In the genomic region with DNA sequence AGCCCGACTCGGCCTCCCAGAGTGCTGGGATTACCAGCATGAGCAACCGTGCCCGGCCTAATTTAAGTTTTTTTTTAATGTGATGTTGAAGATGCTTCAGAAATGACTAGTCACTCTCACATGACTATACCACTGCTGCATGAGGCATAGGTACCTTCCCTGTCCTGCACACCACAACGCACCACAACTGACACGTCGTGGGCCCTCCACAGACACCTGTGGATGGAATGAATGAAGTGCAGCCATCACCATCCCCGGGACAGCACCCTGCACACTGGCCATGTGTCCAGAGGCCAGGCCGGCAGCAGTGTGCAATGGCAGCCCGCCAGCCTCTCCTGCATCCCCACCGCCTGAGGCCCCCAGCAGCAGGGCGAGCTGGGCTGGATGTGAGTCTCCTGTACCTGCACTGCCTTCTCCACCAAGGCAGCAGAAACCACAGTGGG, we compare ENCODE assay signal across 9 cellular contexts. TPM values are rescaled to one million over a fixed set of nuclear protein-coding genes. Genes with fewer than 3 reads are reported as not detected.
DNase-seq lines count a peak whose midpoint lies in the region; ATAC-seq and TF ChIP-seq lines count a peak whose summit lies in the region.
"Had no signal": no experiment of that assay in that cellular context is flagged by ENCODE, and none has a peak within 500 bp of the region (broad histone marks: within the 10 kb centered on the region; RNA-seq: fewer than 3 reads in every experiment).

No MANE protein-coding gene starts in this region.

- H3K4me3 ChIP-seq in PC-9, result no peak overlapping the region

- no peak for DNase-seq in foreskin keratinocyte
- no peak for DNase-seq in PC-9
- no peak for DNase-seq in COLO829 (ENCODE audit: low spot score)
- no peak for DNase-seq in T1000 (lab: John Stamatoyannopoulos, UW)
- no peak for DNase-seq in cardiac septum (ENCODE audit: low spot score)

- no peak overlapping the region for H2AFZ ChIP-seq in PC-9

- H3K27me3 ChIP-seq in foreskin keratinocyte, result no peaks in the 10 kb centered on the region
- no peaks in the 10 kb centered on the region for H3K27me3 ChIP-seq in PC-9 (ENCODE audit: insufficient read depth, low read depth)

- TF ChIP-seq POLR2A in GM18505 (IDR thresholded peaks at IDR 0.05; ENCODE audit: borderline replicate concordance, extremely low read depth, insufficient read depth, insufficient read length), result peak; percentile 34

- POLR2A ChIA-PET in PC-9 (lab: Charles Lee; ENCODE audit: unreplicated experiment), result no interaction called here

- TF ChIP-seq CTCF in foreskin keratinocyte (conservative IDR thresholded peaks at IDR 0.05) (no peak), PC-9 (conservative IDR thresholded peaks at IDR 0.05) (no peak)

- no peak overlapping the region for H3K4me2 ChIP-seq in PC-9

- peaks cover 11% of the 10 kb centered on the region for H3K79me2 ChIP-seq in PC-9 (ENCODE audit: low read depth)

- H4K20me1 ChIP-seq in PC-9 (ENCODE audit: insufficient read depth), result peaks cover 34% of the 10 kb centered on the region

- H3K9me3 ChIP-seq in PC-9 (ENCODE audit: insufficient read depth, low read depth), result no peaks in the 10 kb centered on the region

- H3K27ac ChIP-seq in foreskin keratinocyte (no peak overlapping the region), PC-9 (no peak overlapping the region)

- CTCF ChIA-PET in PC-9 (lab: Charles Lee), result no interaction called here

- intact Hi-C loops in PC-9 (cut with micrococcal nuclease; ENCODE audit: unreplicated experiment) (no loop called here), cardiac septum (cut with DNase I) (no loop called here)

- peaks cover 7% of the 10 kb centered on the region; the same call in 1 of the 2 replicates for H3F3A ChIP-seq in PC-9 (ENCODE audit: insufficient read depth, low read depth)

- H3K4me1 ChIP-seq in foreskin keratinocyte (peaks cover 5% of the 10 kb centered on the region), PC-9 (replicated peaks; ENCODE audit: insufficient read depth) (no peaks in the 10 kb centered on the region)

- ATAC-seq in GM18505 (IDR thresholded peaks at IDR 0.05; ENCODE audit: unreplicated experiment) (peak; percentile 78), GM21526 (IDR thresholded peaks at IDR 0.05; ENCODE audit: low FRiP score, unreplicated experiment) (peak; percentile 61), HG03442 (IDR thresholded peaks at IDR 0.05; ENCODE audit: unreplicated experiment) (peak; percentile 76), foreskin keratinocyte (peak; percentile 44)
- ATAC-seq: left lobe of liver had no signal

- H3K9me2 ChIP-seq in PC-9 (ENCODE audit: insufficient read depth), result no peaks in the 10 kb centered on the region

- BruUV-seq in PC-9 (replicated peaks; lab: Mats Ljungman, UMichigan), result no TSS peak

- peaks cover 34% of the 10 kb centered on the region for H3K36me3 ChIP-seq in PC-9 (ENCODE audit: low read depth)

RNA-seq across cellular contexts. Expression of a gene that starts 55.1 kb away (rescaled TPM):
- total RNA-seq in foreskin keratinocyte (88.1 and 94.1 TPM in 2 replicates), PC-9 (2021) (200 and 207 TPM in 2 replicates), cardiac septum (32.0 TPM)
- 53.3 and 64.8 TPM in 2 replicates for polyA plus RNA-seq in foreskin keratinocyte
